In genomic region chr5:137203011-137203632, GRCh38 we compare ENCODE assay signal across 30 cellular contexts.
A peak's percentile ranks its signal among the peaks of the same experiment; 100 is the strongest.
DNase-seq lines count a peak whose midpoint lies in the region; ATAC-seq and TF ChIP-seq lines count a peak whose summit lies in the region.
"Had no signal": no experiment of that assay in that cellular context is flagged by ENCODE, and none has a peak within 500 bp of the region (broad histone marks: within the 10 kb centered on the region; RNA-seq: fewer than 3 reads in every experiment).

No MANE protein-coding gene starts in this region.

- TF ChIP-seq CTCF in neural progenitor cell (IDR thresholded peaks at IDR 0.05) (no peak), suprapubic skin (IDR thresholded peaks at IDR 0.05) (no peak)
- no peak for TF ChIP-seq CTCF in CD8-positive, alpha-beta T cell (IDR thresholded peaks at IDR 0.05)

- H3K27ac Mint-ChIP-seq in neural progenitor cell: no peak overlapping the region
- no peak overlapping the region for H3K27ac Mint-ChIP-seq in CD8-positive, alpha-beta T cell
- H3K27ac Mint-ChIP-seq: immature natural killer cell; T-helper 1 cell treated with Interleukin-12 subunit alpha and Interleukin-12 subunit beta and Interleukin-4 antibody, amounts not matched to agents 30 μg/mL and 1 μg/mL, for 36 hours had no signal

- H3K4me1 Mint-ChIP-seq in neural progenitor cell: peaks cover 42% of the 10 kb centered on the region
- H3K4me1 Mint-ChIP-seq in CD8-positive, alpha-beta T cell (ENCODE audit: low read depth): no peaks in the 10 kb centered on the region
- H3K4me1 Mint-ChIP-seq: immature natural killer cell had no signal

- H3K4me2 ChIP-seq in neural progenitor cell: peak overlapping the region; percentile 12
- H3K4me2 ChIP-seq: BLaER1, PC-9, SK-N-SH had no signal

- WGBS in suprapubic skin: 56% methylated on average over 4 of the region's 4 CpGs

- peaks cover 23% of the 10 kb centered on the region for H3F3A ChIP-seq in neural progenitor cell (ENCODE audit: low read depth)

- H3K36me3 ChIP-seq in neural progenitor cell (no peaks in the 10 kb centered on the region), suprapubic skin (no peaks in the 10 kb centered on the region)
- no peaks in the 10 kb centered on the region for H3K36me3 ChIP-seq in CD8-positive, alpha-beta T cell (ENCODE audit: insufficient read depth, low read length)
- H3K36me3 ChIP-seq: BLaER1, cardiac muscle cell, right atrium auricular region had no signal

- TF ChIP-seq POLR2A in suprapubic skin (IDR thresholded peaks at IDR 0.05): no peak

- H3K79me2 ChIP-seq in neural progenitor cell (ENCODE audit: low read depth): no peaks in the 10 kb centered on the region
- H3K79me2 ChIP-seq: parathyroid adenoma had no signal

- CTCF ChIA-PET in CD8-positive, alpha-beta T cell (lab: Charles Lee): interaction anchor here (1.2 kb wide), 1 partner anchor 21 kb away, joined by 4 read pairs; no protein-coding TSS in a partner anchor

- peaks cover 27% of the 10 kb centered on the region for H3K4me1 ChIP-seq in neural progenitor cell
- H3K4me1 ChIP-seq in CD8-positive, alpha-beta T cell (ENCODE audit: insufficient read depth, low read length): no peaks in the 10 kb centered on the region
- H3K4me1 ChIP-seq in suprapubic skin: no peaks in the 10 kb centered on the region
- H3K4me1 ChIP-seq: BLaER1, parathyroid adenoma had no signal

- H3K27me3 ChIP-seq in neural progenitor cell: no peaks in the 10 kb centered on the region
- H3K27me3 ChIP-seq in CD8-positive, alpha-beta T cell (ENCODE audit: insufficient read depth, low read length): no peaks in the 10 kb centered on the region
- H3K27me3 ChIP-seq in suprapubic skin: no peaks in the 10 kb centered on the region
- H3K27me3 ChIP-seq: BLaER1, cardiac muscle cell, right atrium auricular region had no signal

- peak; percentile 91 for DNase-seq in NCI-H69 (lab: John Stamatoyannopoulos, UW)
- no peak for DNase-seq in neural progenitor cell (ENCODE audit: low spot score)
- no peak for DNase-seq in CD8-positive, alpha-beta T cell
- no peak for DNase-seq in HCEC 1CT
- no peak for DNase-seq in suprapubic skin (ENCODE audit: low spot score in 2 of 2)
- DNase-seq: activated CD4-positive, alpha-beta T cell treated with anti-CD3 and anti-CD28 coated beads, Interleukin-2, amount 50 U/mL, for 1 hour; activated CD4-positive, CD25-positive, alpha-beta regulatory T cell; activated T-cell treated with anti-CD3 and anti-CD28 coated beads, Interleukin-2, amount 50 U/mL, for 48 hours; DMS79; immature natural killer cell; KBM-7; mesenchymal stem cell; NCI-H1092 treated with DMSO at 0.1 percent for 48 hours; NCI-H187 treated with DMSO at 0.1 percent for 48 hours; NCI-H2171; NCI-H510A; PC-9; SK-N-SH; small intestine; stimulated activated naive CD4-positive, alpha-beta T cell had no signal

- H3K4me3 ChIP-seq in neural progenitor cell: no peak overlapping the region
- H3K4me3 ChIP-seq in CD8-positive, alpha-beta T cell (ENCODE audit: low read depth, low read length): no peak overlapping the region
- no peak overlapping the region for H3K4me3 ChIP-seq in suprapubic skin
- H3K4me3 ChIP-seq: BLaER1, cardiac muscle cell, PC-9, right atrium auricular region had no signal

- H3K27ac ChIP-seq in neural progenitor cell: no peak overlapping the region
- no peak overlapping the region for H3K27ac ChIP-seq in CD8-positive, alpha-beta T cell (ENCODE audit: low read depth, low read length)
- H3K27ac ChIP-seq in suprapubic skin: no peak overlapping the region
- H3K27ac ChIP-seq: BLaER1, cardiac muscle cell, parathyroid adenoma, PC-9, right atrium auricular region had no signal

- no peaks in the 10 kb centered on the region for H3K9me3 ChIP-seq in neural progenitor cell (ENCODE audit: low read depth)
- no peaks in the 10 kb centered on the region for H3K9me3 ChIP-seq in CD8-positive, alpha-beta T cell (ENCODE audit: low read length)
- H3K9me3 ChIP-seq in suprapubic skin: no peaks in the 10 kb centered on the region
- H3K9me3 ChIP-seq: BLaER1, right atrium auricular region, SK-N-SH had no signal

- POLR2A ChIA-PET in CD8-positive, alpha-beta T cell (lab: Charles Lee): no interaction called here

- H3K4me3 Mint-ChIP-seq in neural progenitor cell: no peak overlapping the region
- H3K4me3 Mint-ChIP-seq in CD8-positive, alpha-beta T cell: no peak overlapping the region
- H3K4me3 Mint-ChIP-seq: immature natural killer cell; neural crest cell; T-helper 1 cell treated with Interleukin-12 subunit alpha and Interleukin-12 subunit beta and Interleukin-4 antibody, amounts not matched to agents 30 μg/mL and 1 μg/mL, for 36 hours had no signal

- H3K27me3 Mint-ChIP-seq in neural progenitor cell (ENCODE audit: insufficient read depth, low read depth): peaks cover 6% of the 10 kb centered on the region
- H3K27me3 Mint-ChIP-seq in CD8-positive, alpha-beta T cell (ENCODE audit: low read depth): no peaks in the 10 kb centered on the region

- no peaks in the 10 kb centered on the region for H3K9me3 Mint-ChIP-seq in neural progenitor cell
- no peaks in the 10 kb centered on the region for H3K9me3 Mint-ChIP-seq in CD8-positive, alpha-beta T cell
- H3K9me3 Mint-ChIP-seq: neural crest cell; T-helper 1 cell treated with Interleukin-12 subunit alpha and Interleukin-12 subunit beta and Interleukin-4 antibody, amounts not matched to agents 30 μg/mL and 1 μg/mL, for 36 hours had no signal

- no peak overlapping the region for H3K9ac ChIP-seq in neural progenitor cell
- H3K9ac ChIP-seq: BLaER1, parathyroid adenoma, SK-N-SH had no signal

- no peak for TF ChIP-seq EP300 in suprapubic skin (IDR thresholded peaks at IDR 0.05)

- intact Hi-C loops in CD8-positive, alpha-beta T cell (cut with DNase I, micrococcal nuclease): no loop called here

- no peak overlapping the region for H2AFZ ChIP-seq in neural progenitor cell (replicated peaks)
- H2AFZ ChIP-seq: parathyroid adenoma, PC-9 had no signal

- no peaks in the 10 kb centered on the region for H4K20me1 ChIP-seq in neural progenitor cell (ENCODE audit: low read depth)
- H4K20me1 ChIP-seq: BLaER1 had no signal

- H3K36me3 Mint-ChIP-seq in neural progenitor cell: no peaks in the 10 kb centered on the region
- H3K36me3 Mint-ChIP-seq in CD8-positive, alpha-beta T cell: no peaks in the 10 kb centered on the region
- H3K36me3 Mint-ChIP-seq: immature natural killer cell had no signal

- ATAC-seq in GM18873 (IDR thresholded peaks at IDR 0.05; ENCODE audit: low FRiP score, unreplicated experiment) (peak; percentile 49), HG02642 (IDR thresholded peaks at IDR 0.05; ENCODE audit: poor library complexity, unreplicated experiment) (peak; percentile 43), HG03460 (IDR thresholded peaks at IDR 0.05; ENCODE audit: unreplicated experiment) (no peak)
- no peak for ATAC-seq in CD8-positive, alpha-beta T cell
- ATAC-seq: left lobe of liver had no signal

Comparison
In these comparisons a context has a peak if more than half of its experiments do, and no peak if none do; other contexts are left out.
1. ATAC-seq: peak in GM18873 (single experiment) and HG02642 (single experiment); none in CD8-positive, alpha-beta T cell (single experiment) and HG03460 (single experiment).